Comparison of ENCODE assay signal across 11 cellular contexts in genomic region chr13:75368167-75368566, GRCh38.
DNase-seq lines count a peak whose midpoint lies in the region; ATAC-seq and TF ChIP-seq lines count a peak whose summit lies in the region.
"Had no signal": no experiment of that assay in that cellular context is flagged by ENCODE, and none has a peak within 500 bp of the region (broad histone marks: within the 10 kb centered on the region; RNA-seq: fewer than 3 reads in every experiment).

No MANE protein-coding gene starts in this region.

- TF ChIP-seq CTCF in AG04449 (IDR thresholded peaks at IDR 0.05; ENCODE audit: insufficient read depth, low read length, missing control alignments): no peak
- no peak for TF ChIP-seq CTCF in choroid plexus epithelial cell (conservative IDR thresholded peaks at IDR 0.05; ENCODE audit: low read depth, low read length)

- intact Hi-C loops in head of caudate nucleus (cut with DNase I): no loop called here

- CTCF ChIA-PET in AG04449 (lab: Yijun Ruan, JAX): interaction anchor here (0.6 to 3.0 kb wide), 10 partner anchors 8 to 167 kb away, joined by 3 to 17 read pairs (median 3); partner anchors contain the start of gene TBC1D4

- DNase-seq in AG04449 (ENCODE audit: low read depth, low spot score) (peak; percentile 75), choroid plexus epithelial cell (ENCODE audit: low read depth) (peak; percentile 91), lung microvascular endothelial cell (ENCODE audit: low read depth in 2 of 2) (peak; percentile 22 to 89), head of caudate nucleus (no peak), G401 (ENCODE audit: low spot score) (no peak), NCI-H526 (lab: John Stamatoyannopoulos, UW) (no peak)
- DNase-seq: activated effector memory CD4-positive, alpha-beta T cell treated with Interleukin-2 at 50 U/mL for 16 hours; KG1 had no signal

- ATAC-seq in HG02884 (IDR thresholded peaks at IDR 0.05; ENCODE audit: unreplicated experiment): peak; percentile 25
- no peak for ATAC-seq in HG03460 (IDR thresholded peaks at IDR 0.05; ENCODE audit: unreplicated experiment)
- ATAC-seq: Panc1 had no signal

- H3K4me3 ChIP-seq in AG04449 (ENCODE audit: low read depth, low read length) (no peak overlapping the region), choroid plexus epithelial cell (ENCODE audit: low read depth, low read length) (no peak overlapping the region)

- in situ Hi-C loops in G401 (cut with HindIII; ENCODE audit: low sequenced_read_pairs): no loop called here

- POLR2A ChIA-PET in AG04449 (lab: Yijun Ruan, JAX): no interaction called here

Comparison
In these comparisons a context has a peak if more than half of its experiments do, and no peak if none do; other contexts are left out.
1. DNase-seq: peak in AG04449 (single experiment), choroid plexus epithelial cell (single experiment) and lung microvascular endothelial cell (2 of 2); none in head of caudate nucleus (0 of 42), G401 (single experiment) and NCI-H526 (0 of 2).